In genomic region chr1:11058595-11059165, GRCh38 we compare ENCODE assay signal across 8 cellular contexts. TPM values are rescaled to one million over a fixed set of nuclear protein-coding genes. Genes with fewer than 3 reads are reported as not detected.
DNase-seq lines count a peak whose midpoint lies in the region; ATAC-seq and TF ChIP-seq lines count a peak whose summit lies in the region.

No MANE protein-coding gene starts in this region.

- TF ChIP-seq EP300 in suprapubic skin (IDR thresholded peaks at IDR 0.05): no peak

- TF ChIP-seq POLR2A in suprapubic skin (IDR thresholded peaks at IDR 0.05): no peak

- 36% methylated on average over 24 of the region's 28 CpGs for WGBS in suprapubic skin

- ATAC-seq in activated CD8-positive, alpha-beta memory T cell treated with anti-CD3 and anti-CD28 coated beads, Interleukin-2, amount 10 ng/mL, durations not matched to agents 7 days and 5 days: no peak
- no peak for ATAC-seq in T-helper 17 cell
- ATAC-seq in HG03175 (IDR thresholded peaks at IDR 0.05; ENCODE audit: unreplicated experiment): no peak

- H3K27me3 Mint-ChIP-seq in activated CD8-positive, alpha-beta memory T cell treated with anti-CD3 and anti-CD28 coated beads, Interleukin-2, amount 10 ng/mL, durations not matched to agents 7 days and 5 days: no peaks in the 10 kb centered on the region
- H3K27me3 Mint-ChIP-seq in T-helper 17 cell: no peaks in the 10 kb centered on the region

- H3K36me3 ChIP-seq in iPS-18a (ENCODE audit: control insufficient read depth, low read depth, low read length) (peaks cover 26% of the 10 kb centered on the region), suprapubic skin (peaks cover 30% of the 10 kb centered on the region)

- peak overlapping the region; percentile 84 for H3K4me3 ChIP-seq in iPS-18a (ENCODE audit: low read length)
- peak overlapping the region; percentile 83 for H3K4me3 ChIP-seq in suprapubic skin

- DNase-seq in activated CD8-positive, alpha-beta memory T cell treated with anti-CD3 and anti-CD28 coated beads, Interleukin-2, amount 10 ng/mL, durations not matched to agents 7 days and 5 days: no peak
- DNase-seq in activated CD8-positive, alpha-beta memory T cell treated with anti-CD3 and anti-CD28 coated beads, Interleukin-2, amount 50 U/mL, for 48 hours: no peak
- DNase-seq in T-helper 17 cell (no peak), suprapubic skin (ENCODE audit: low spot score in 2 of 2) (no peak), H4 (ENCODE audit: low spot score) (no peak), GOT3 (lab: John Stamatoyannopoulos, UW) (no peak)

- H3K9me3 Mint-ChIP-seq in activated CD8-positive, alpha-beta memory T cell treated with anti-CD3 and anti-CD28 coated beads, Interleukin-2, amount 10 ng/mL, durations not matched to agents 7 days and 5 days (ENCODE audit: low read depth): no peaks in the 10 kb centered on the region

- no peak overlapping the region for H3K27ac ChIP-seq in iPS-18a (ENCODE audit: low read length)
- no peak overlapping the region for H3K27ac ChIP-seq in suprapubic skin

- H3K9me3 ChIP-seq in T-helper 17 cell (ENCODE audit: control insufficient read depth, low read length, poor library complexity, severe bottlenecking) (no peaks in the 10 kb centered on the region), iPS-18a (ENCODE audit: control insufficient read depth, low read depth, low read length) (no peaks in the 10 kb centered on the region), suprapubic skin (no peaks in the 10 kb centered on the region)

- peaks cover 18% of the 10 kb centered on the region for H3K36me3 Mint-ChIP-seq in activated CD8-positive, alpha-beta memory T cell treated with anti-CD3 and anti-CD28 coated beads, Interleukin-2, amount 10 ng/mL, durations not matched to agents 7 days and 5 days
- no peaks in the 10 kb centered on the region for H3K36me3 Mint-ChIP-seq in T-helper 17 cell (ENCODE audit: low read depth)

- peak overlapping the region; percentile 90 for H3K4me3 Mint-ChIP-seq in activated CD8-positive, alpha-beta memory T cell treated with anti-CD3 and anti-CD28 coated beads, Interleukin-2, amount 10 ng/mL, durations not matched to agents 7 days and 5 days
- peak overlapping the region; percentile 98 for H3K4me3 Mint-ChIP-seq in T-helper 17 cell

- TF ChIP-seq CTCF in suprapubic skin (IDR thresholded peaks at IDR 0.05): no peak

- H3K4me1 ChIP-seq in iPS-18a (ENCODE audit: control insufficient read depth, low read depth, low read length) (no peaks in the 10 kb centered on the region), suprapubic skin (peaks cover 28% of the 10 kb centered on the region)

- CTCF ChIA-PET in activated CD8-positive, alpha-beta memory T cell treated with anti-CD3 and anti-CD28 coated beads, Interleukin-2, amount 10 ng/mL, durations not matched to agents 7 days and 5 days (lab: Charles Lee): interaction anchor here (0.8 to 2.6 kb wide), 2 partner anchors 21 to 583 kb away, joined by 3 to 17 read pairs; no protein-coding TSS in a partner anchor

- H3K4me1 Mint-ChIP-seq in activated CD8-positive, alpha-beta memory T cell treated with anti-CD3 and anti-CD28 coated beads, Interleukin-2, amount 10 ng/mL, durations not matched to agents 7 days and 5 days: peaks cover 53% of the 10 kb centered on the region
- H3K4me1 Mint-ChIP-seq in T-helper 17 cell: peaks cover 21% of the 10 kb centered on the region

- peak overlapping the region; percentile 73 for H3K9ac ChIP-seq in iPS-18a (ENCODE audit: low read length)

- H3K27ac Mint-ChIP-seq in activated CD8-positive, alpha-beta memory T cell treated with anti-CD3 and anti-CD28 coated beads, Interleukin-2, amount 10 ng/mL, durations not matched to agents 7 days and 5 days: peak overlapping the region; percentile 78
- H3K27ac Mint-ChIP-seq in T-helper 17 cell: peak overlapping the region; percentile 86

- H3K27me3 ChIP-seq in iPS-18a (ENCODE audit: control insufficient read depth, insufficient read depth, low read length) (no peaks in the 10 kb centered on the region), suprapubic skin (no peaks in the 10 kb centered on the region)

RNA-seq across cellular contexts. Expression of gene SRM, which starts 1.1 kb away (rescaled TPM):
- 100 to 1,000 TPM; 136 to 150 TPM for total RNA-seq in activated CD8-positive, alpha-beta memory T cell treated with anti-CD3 and anti-CD28 coated beads, Interleukin-2, amount 10 ng/mL, durations not matched to agents 7 days and 5 days
- total RNA-seq in T-helper 17 cell (10 to 100 TPM; 37.5 to 39.5 TPM), suprapubic skin (10 to 100 TPM; 23.3 to 51.2 (median 46.6) TPM)
- 28.1 and 30.4 TPM in 2 replicates for total RNA-seq in H4 (2014; rRNA removed; shearing (Covaris generic))

RNA-seq across cellular contexts. Expression of gene MASP2, which starts 11.6 kb away (rescaled TPM):
- not detected for total RNA-seq in activated CD8-positive, alpha-beta memory T cell treated with anti-CD3 and anti-CD28 coated beads, Interleukin-2, amount 10 ng/mL, durations not matched to agents 7 days and 5 days
- total RNA-seq in T-helper 17 cell (under 1 TPM; 0.18 to 0.30 TPM), suprapubic skin (under 1 TPM in 1 of 4 donors, not detected in 3; 0.53 TPM)
- not detected in 2 replicates for total RNA-seq in H4 (2014; rRNA removed; shearing (Covaris generic))

RNA-seq across cellular contexts. Expression of gene EXOSC10, which starts 41.0 kb away (rescaled TPM):
- total RNA-seq in activated CD8-positive, alpha-beta memory T cell treated with anti-CD3 and anti-CD28 coated beads, Interleukin-2, amount 10 ng/mL, durations not matched to agents 7 days and 5 days: 100 to 1,000 TPM; 103 to 104 TPM
- total RNA-seq in T-helper 17 cell (10 to 100 TPM; 73.8 to 82.7 TPM), suprapubic skin (100 to 1,000 TPM in 1 of 4 donors, 10 to 100 TPM in 3; 45.7 to 127 (median 68.7) TPM)
- total RNA-seq in H4 (2014; rRNA removed; shearing (Covaris generic)): 45.3 and 48.5 TPM in 2 replicates

RNA-seq across cellular contexts. Expression of gene TARDBP, which starts 46.2 kb away (rescaled TPM):
- total RNA-seq in activated CD8-positive, alpha-beta memory T cell treated with anti-CD3 and anti-CD28 coated beads, Interleukin-2, amount 10 ng/mL, durations not matched to agents 7 days and 5 days: 100 to 1,000 TPM; 175 to 184 TPM
- total RNA-seq in T-helper 17 cell: 100 to 1,000 TPM; 121 to 135 TPM
- 100 to 1,000 TPM in 3 of 4 donors, 10 to 100 TPM in 1; 92.7 to 287 (median 156) TPM for total RNA-seq in suprapubic skin
- 47.7 and 67.2 TPM in 2 replicates for total RNA-seq in H4 (2014; rRNA removed; shearing (Covaris generic))
